ENCODE assay signal across 8 cellular contexts in the genomic region with DNA sequence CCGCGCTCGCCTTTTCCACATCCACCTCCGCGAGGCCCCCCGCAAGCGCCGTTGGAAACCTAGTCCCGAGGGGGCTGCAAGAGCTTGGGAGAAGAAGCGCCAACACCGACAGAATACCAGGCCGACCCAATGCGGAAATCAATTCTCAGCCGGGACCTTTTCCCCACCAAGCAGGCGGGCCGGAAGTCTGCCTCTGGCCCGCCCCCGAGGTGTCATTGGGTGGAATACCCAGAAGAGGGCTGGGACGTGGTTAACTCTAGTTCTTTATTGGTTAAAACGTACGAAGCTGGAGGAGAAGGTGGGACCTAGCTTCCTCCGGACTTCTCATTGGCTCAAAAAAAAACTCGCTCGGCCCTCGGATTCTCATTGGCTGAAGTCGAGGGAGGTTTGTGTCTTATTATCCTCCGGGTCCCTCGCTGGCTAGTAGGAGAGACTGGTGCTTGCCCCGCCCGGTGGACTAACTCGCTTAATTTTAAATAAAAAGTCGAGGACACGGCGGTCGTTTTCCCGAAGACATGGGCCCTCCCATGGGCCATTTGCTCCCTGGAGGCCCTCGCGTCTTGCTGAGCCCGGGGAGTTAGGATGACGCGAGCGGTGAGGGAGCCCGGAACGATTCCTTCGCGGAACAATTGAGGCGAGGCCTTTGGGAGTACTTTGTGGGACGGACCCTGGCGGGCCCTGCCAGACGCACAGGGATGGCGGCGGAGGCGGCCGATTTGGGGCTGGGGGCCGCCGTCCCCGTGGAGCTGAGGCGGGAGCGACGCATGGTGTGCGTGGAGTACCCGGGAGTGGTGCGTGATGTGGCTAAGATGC. TPM values are rescaled to one million over a fixed set of nuclear protein-coding genes. Genes with fewer than 3 reads are reported as not detected.
DNase-seq lines count a peak whose midpoint lies in the region; FAIRE-seq and TF ChIP-seq lines count a peak whose summit lies in the region.

A gene with protein sequence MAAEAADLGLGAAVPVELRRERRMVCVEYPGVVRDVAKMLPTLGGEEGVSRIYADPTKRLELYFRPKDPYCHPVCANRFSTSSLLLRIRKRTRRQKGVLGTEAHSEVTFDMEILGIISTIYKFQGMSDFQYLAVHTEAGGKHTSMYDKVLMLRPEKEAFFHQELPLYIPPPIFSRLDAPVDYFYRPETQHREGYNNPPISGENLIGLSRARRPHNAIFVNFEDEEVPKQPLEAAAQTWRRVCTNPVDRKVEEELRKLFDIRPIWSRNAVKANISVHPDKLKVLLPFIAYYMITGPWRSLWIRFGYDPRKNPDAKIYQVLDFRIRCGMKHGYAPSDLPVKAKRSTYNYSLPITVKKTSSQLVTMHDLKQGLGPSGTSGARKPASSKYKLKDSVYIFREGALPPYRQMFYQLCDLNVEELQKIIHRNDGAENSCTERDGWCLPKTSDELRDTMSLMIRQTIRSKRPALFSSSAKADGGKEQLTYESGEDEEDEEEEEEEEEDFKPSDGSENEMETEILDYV (plus strand): TSS at position 681 of the 813 bp plus-strand sequence. CDS start 15 bp downstream, at position 696.

- H3K14ac ChIP-seq in neuronal stem cell (ENCODE audit: low read length), result no peak within 1 kb of the TSS

- H2BK120ac ChIP-seq in neuronal stem cell (ENCODE audit: low read depth, low read length), result peak within 1 kb of the TSS; percentile 32

- FAIRE-seq in frontal cortex (lab: Jason Lieb, UNC), result peak; percentile 93

- CTCF ChIA-PET in activated naive CD4-positive, alpha-beta T cell treated with anti-CD3 and anti-CD28 coated beads for 36 hours (lab: Charles Lee), result interaction anchor here (0.6 to 5.1 kb wide), 13 partner anchors 8 to 422 kb away, joined by 3 to 40 read pairs (median 3); no protein-coding TSS in a partner anchor

- no peak within 1 kb of the TSS for H3K4ac ChIP-seq in neuronal stem cell (ENCODE audit: low read length)

- peak within 1 kb of the TSS; percentile 90 for H3K23ac ChIP-seq in neuronal stem cell (ENCODE audit: low read depth, low read length, poor library complexity)

- H3K4me3 ChIP-seq in HFF-Myc (replicated peaks; ENCODE audit: low read depth, low read length), result peak within 1 kb of the TSS; percentile 79
- peak within 1 kb of the TSS; percentile 90 to 94 for H3K4me3 ChIP-seq in neuronal stem cell (ENCODE audit: low read length in 2 of 2)

- no peak within 1 kb of the TSS for H2BK15ac ChIP-seq in neuronal stem cell (ENCODE audit: low read length)

- no peak within 1 kb of the TSS for H2AK5ac ChIP-seq in neuronal stem cell (ENCODE audit: low read depth, low read length)

- TF ChIP-seq CTCF in HFF-Myc (IDR thresholded peaks at IDR 0.05; ENCODE audit: low read depth, low read length, missing control alignments), result no peak
- no peak for TF ChIP-seq CTCF in subcutaneous adipose tissue (IDR thresholded peaks at IDR 0.05; ENCODE audit: low read depth)

- intact Hi-C loops in activated naive CD4-positive, alpha-beta T cell treated with anti-CD3 and anti-CD28 coated beads for 36 hours (cut with micrococcal nuclease), result loop anchor here (1.0 to 10.0 kb wide), 8 partner anchors 8 to 384 kb away; a partner anchor contains a TSS

- peaks cover 14% of the 10 kb centered on the region for H3K79me1 ChIP-seq in neuronal stem cell (ENCODE audit: low read depth, low read length)

- DNase-seq in GM03348 (ENCODE audit: low spot score) (peak; percentile 99), HFF-Myc (ENCODE audit: extremely low read depth, low read depth) (peak; percentile 98), NAMALWA (ENCODE audit: low spot score) (peak; percentile 99), SK-N-DZ (ENCODE audit: low spot score) (peak; percentile 100), frontal cortex (ENCODE audit: low spot score in 2 of 2) (peak; percentile 97 to 99), neuronal stem cell (ENCODE audit: low spot score) (peak; percentile 99)
- peak; percentile 95 for DNase-seq in activated naive CD4-positive, alpha-beta T cell treated with anti-CD3 and anti-CD28 coated beads for 36 hours

- peak within 1 kb of the TSS; percentile 94 for H3K9ac ChIP-seq in neuronal stem cell (ENCODE audit: low read depth, low read length, poor library complexity)

- peaks cover 42% of the 10 kb centered on the region for H3K4me1 Mint-ChIP-seq in activated naive CD4-positive, alpha-beta T cell treated with anti-CD3 and anti-CD28 coated beads for 36 hours (ENCODE audit: low read depth)

- peak within 1 kb of the TSS; percentile 44 for H2BK5ac ChIP-seq in neuronal stem cell (ENCODE audit: low read length)

- no peaks in the 10 kb centered on the region for H3K9me3 Mint-ChIP-seq in activated naive CD4-positive, alpha-beta T cell treated with anti-CD3 and anti-CD28 coated beads for 36 hours

- no peak within 1 kb of the TSS for H2BK12ac ChIP-seq in neuronal stem cell (ENCODE audit: low read length)

- no peaks in the 10 kb centered on the region for H3K27me3 ChIP-seq in neuronal stem cell (ENCODE audit: control insufficient read depth in 3 of 3, insufficient read depth in 3 of 3, low read depth in 1 of 3, low read length in 3 of 3)

- peak within 1 kb of the TSS; percentile 98 for H3K4me3 Mint-ChIP-seq in activated naive CD4-positive, alpha-beta T cell treated with anti-CD3 and anti-CD28 coated beads for 36 hours

- H3K27ac Mint-ChIP-seq in activated naive CD4-positive, alpha-beta T cell treated with anti-CD3 and anti-CD28 coated beads for 36 hours, result peak within 1 kb of the TSS; percentile 98

- H3K36me3 Mint-ChIP-seq in activated naive CD4-positive, alpha-beta T cell treated with anti-CD3 and anti-CD28 coated beads for 36 hours (ENCODE audit: low read depth), result peaks cover 6% of the 10 kb centered on the region

- H4K91ac ChIP-seq in neuronal stem cell (ENCODE audit: low read depth, low read length, poor library complexity), result no peak within 1 kb of the TSS

- no CpG with 5 or more reads among the region's 63 CpGs for WGBS in neuronal stem cell (ENCODE audit: extremely low coverage in 2 of 2, insufficient read length in 2 of 2, insufficient replicate concordance in 1 of 2), 2 donors

- no peak within 1 kb of the TSS for H4K8ac ChIP-seq in neuronal stem cell (ENCODE audit: low read depth, low read length)

- H2AFZ ChIP-seq in neuronal stem cell (ENCODE audit: low read length), result peak within 1 kb of the TSS; percentile 90

- H3K4me1 ChIP-seq in neuronal stem cell (ENCODE audit: control insufficient read depth in 2 of 2, insufficient read depth in 1 of 2, low read depth in 1 of 2, low read length in 2 of 2), result peaks cover 8 to 13% of the 10 kb centered on the region in 2 donors

- peak within 1 kb of the TSS; percentile 72 for H3K4me2 ChIP-seq in neuronal stem cell (ENCODE audit: insufficient read depth, low read length, poor library complexity, severe bottlenecking)

- peaks cover 2 to 36% of the 10 kb centered on the region in 2 donors for H3K36me3 ChIP-seq in neuronal stem cell (replicated peaks in 1 of 2; ENCODE audit: control insufficient read depth in 2 of 2, insufficient read depth in 2 of 2, low read length in 2 of 2)

- no peaks in the 10 kb centered on the region for H3K27me3 Mint-ChIP-seq in activated naive CD4-positive, alpha-beta T cell treated with anti-CD3 and anti-CD28 coated beads for 36 hours (ENCODE audit: low read depth)

- peaks cover 1 to 11% of the 10 kb centered on the region in 2 donors for H3K9me3 ChIP-seq in neuronal stem cell (replicated peaks in 1 of 2; ENCODE audit: control insufficient read depth in 2 of 2, insufficient read depth in 1 of 2, low read depth in 1 of 2, low read length in 2 of 2)

- peak within 1 kb of the TSS; percentile 69 for H3K27ac ChIP-seq in neuronal stem cell (replicated peaks; ENCODE audit: low read length)

- H3K18ac ChIP-seq in neuronal stem cell (ENCODE audit: low read length), result peak within 1 kb of the TSS; percentile 90

RNA-seq across cellular contexts. Expression of the gene that starts here (rescaled TPM):
- polyA plus RNA-seq in SK-N-DZ (2014; cell fraction: cytosol; rRNA removed), result 104 and 110 TPM in 2 replicates
- 280 and 394 TPM in 2 replicates for polyA plus RNA-seq in SK-N-DZ (2014; cell fraction: nucleus; rRNA removed)
- 100 to 1,000 TPM; 102 to 108 TPM for total RNA-seq in activated naive CD4-positive, alpha-beta T cell treated with anti-CD3 and anti-CD28 coated beads for 36 hours
- total RNA-seq in frontal cortex, result 31.0 TPM
- 61.8 TPM for polyA plus RNA-seq in neuronal stem cell (2013, experiment 1 of 2)
- 62.4 TPM for polyA plus RNA-seq in neuronal stem cell (2013, experiment 2 of 2)
- 10 to 100 TPM; 32.0 to 63.1 (median 41.1) TPM for total RNA-seq in subcutaneous adipose tissue

Comparison
In these comparisons a context has a peak if more than half of its experiments do, and no peak if none do; other contexts are left out.
1. Peak in every context shown above with its lines: DNase-seq, H3K4me3 ChIP-seq and H3K27ac ChIP-seq.